In the genomic region with DNA sequence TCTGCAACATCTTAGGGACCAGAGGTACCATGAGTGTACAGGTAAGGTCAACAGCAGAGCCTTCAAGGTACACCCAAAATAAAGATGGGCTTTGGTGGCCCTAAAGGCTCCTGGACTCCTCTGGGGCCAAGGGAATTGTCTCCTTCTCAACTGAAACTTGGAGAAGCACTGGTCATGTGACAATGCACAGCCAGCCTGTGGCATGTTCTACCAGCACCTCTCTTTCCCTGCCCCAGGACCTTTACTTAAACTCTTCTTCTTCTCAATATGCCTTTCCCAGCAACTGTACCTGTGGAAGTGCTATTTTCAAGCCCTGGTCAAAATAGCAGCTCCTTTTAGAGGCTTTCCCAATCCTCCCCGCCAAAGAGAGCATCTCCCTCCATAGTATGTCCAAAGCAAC, we compare ENCODE assay signal across 23 cellular contexts.
"Had no signal": no experiment of that assay in that cellular context is flagged by ENCODE, and none has a peak within 500 bp of the region (broad histone marks: within the 10 kb centered on the region; RNA-seq: fewer than 3 reads in every experiment).

No MANE protein-coding gene starts in this region.

- H3K27ac ChIP-seq: esophagus squamous epithelium, gastroesophageal sphincter, lower lobe of right lung, spleen, testis, tibial nerve, upper lobe of right lung, vagina had no signal

- H3K9me3 ChIP-seq: esophagus squamous epithelium, gastroesophageal sphincter, left ventricle myocardium inferior, lower lobe of right lung, psoas muscle, spleen, testis, tibial nerve, upper lobe of right lung, vagina had no signal

- H3K36me3 ChIP-seq: lower lobe of right lung, upper lobe of right lung, vagina had no signal

- DNase-seq: dermis blood vessel endothelial cell; esophagus squamous epithelium; foreskin fibroblast; kidney; left cardiac atrium; left ventricle myocardium inferior; lower lobe of right lung; natural killer cell; psoas muscle; spleen; stimulated activated CD4-positive, alpha-beta T cell treated with anti-CD3 and anti-CD28 coated beads, Interleukin-15, amount 100 ng/mL, for 24 hours; stimulated activated CD4-positive, alpha-beta T cell treated with anti-CD3 and anti-CD28 coated beads, Interleukin-1b, Interleukin-23, amount 100 ng/mL, for 48 hours; stimulated activated CD4-positive, alpha-beta T cell treated with anti-CD3 and anti-CD28 coated beads, Interleukin-4, amount 100 ng/mL, for 24 hours; stimulated activated naive B cell treated with anti-CD40 and anti-IgM and Interleukin-4, amounts not matched to agents 10 μg/mL and 1 μg/mL and 100 μg/mL, for 72 hours; stimulated activated naive CD8-positive, alpha-beta T cell treated with anti-CD3 and anti-CD28 coated beads, Interleukin-15, amount 100 ng/mL, for 72 hours; testis; upper lobe of right lung had no signal

- H3K4me3 Mint-ChIP-seq: memory B cell; mesothelial cell of epicardium; natural killer cell; stimulated activated naive B cell treated with anti-CD40 and anti-IgM and Interleukin-4, amounts not matched to agents 10 μg/mL and 1 μg/mL and 100 μg/mL, for 72 hours; stimulated activated naive CD8-positive, alpha-beta T cell treated with anti-CD3 and anti-CD28 coated beads, Interleukin-15, amount 100 ng/mL, for 72 hours had no signal

- H3K4me3 ChIP-seq: esophagus squamous epithelium, gastroesophageal sphincter, left ventricle myocardium inferior, lower lobe of right lung, psoas muscle, spleen, testis, tibial nerve, upper lobe of right lung, vagina had no signal

- H3K27me3 ChIP-seq: esophagus squamous epithelium, spleen, testis, tibial nerve, upper lobe of right lung, vagina had no signal

- H3K27ac Mint-ChIP-seq: memory B cell; mesothelial cell of epicardium; natural killer cell; stimulated activated naive CD8-positive, alpha-beta T cell treated with anti-CD3 and anti-CD28 coated beads, Interleukin-15, amount 100 ng/mL, for 72 hours had no signal

- H3K27me3 Mint-ChIP-seq: memory B cell; stimulated activated naive B cell treated with anti-CD40 and anti-IgM and Interleukin-4, amounts not matched to agents 10 μg/mL and 1 μg/mL and 100 μg/mL, for 72 hours; stimulated activated naive CD8-positive, alpha-beta T cell treated with anti-CD3 and anti-CD28 coated beads, Interleukin-15, amount 100 ng/mL, for 72 hours had no signal

- ATAC-seq: gastroesophageal sphincter; lower lobe of right lung; natural killer cell; sciatic nerve; stimulated activated naive B cell treated with anti-CD40 and anti-IgM and Interleukin-4, amounts not matched to agents 10 μg/mL and 1 μg/mL and 100 μg/mL, for 72 hours; stimulated activated naive CD8-positive, alpha-beta T cell treated with anti-CD3 and anti-CD28 coated beads, Interleukin-15, amount 100 ng/mL, for 72 hours; upper lobe of right lung had no signal

- H3K36me3 Mint-ChIP-seq: natural killer cell; stimulated activated naive B cell treated with anti-CD40 and anti-IgM and Interleukin-4, amounts not matched to agents 10 μg/mL and 1 μg/mL and 100 μg/mL, for 72 hours had no signal

- H3K4me1 ChIP-seq: lower lobe of right lung, spleen, upper lobe of right lung, vagina had no signal

- H3K4me1 Mint-ChIP-seq: memory B cell; mesothelial cell of epicardium; stimulated activated naive B cell treated with anti-CD40 and anti-IgM and Interleukin-4, amounts not matched to agents 10 μg/mL and 1 μg/mL and 100 μg/mL, for 72 hours; stimulated activated naive CD8-positive, alpha-beta T cell treated with anti-CD3 and anti-CD28 coated beads, Interleukin-15, amount 100 ng/mL, for 72 hours had no signal

- H3K9me3 Mint-ChIP-seq: memory B cell; mesothelial cell of epicardium; natural killer cell; stimulated activated naive B cell treated with anti-CD40 and anti-IgM and Interleukin-4, amounts not matched to agents 10 μg/mL and 1 μg/mL and 100 μg/mL, for 72 hours; stimulated activated naive CD8-positive, alpha-beta T cell treated with anti-CD3 and anti-CD28 coated beads, Interleukin-15, amount 100 ng/mL, for 72 hours had no signal
